In the genomic region with DNA sequence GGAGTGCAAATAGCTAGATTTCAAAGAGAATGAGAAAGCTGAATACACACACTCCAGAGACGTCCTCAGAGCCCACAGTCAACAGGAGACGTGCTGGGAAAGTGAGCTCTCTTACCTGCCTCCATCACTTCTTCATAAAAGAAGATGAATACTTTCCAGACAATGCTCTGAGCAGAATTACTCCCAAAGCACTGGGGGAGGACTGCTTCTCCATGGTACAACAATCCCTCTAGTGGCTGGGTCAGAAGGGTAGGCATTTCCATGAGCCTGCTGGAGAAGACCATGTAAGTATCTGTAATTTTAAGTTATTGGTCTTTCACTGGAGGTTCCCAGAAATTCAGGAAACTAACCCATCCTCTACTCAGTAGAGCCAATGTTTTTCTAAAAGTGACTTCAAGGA, we compare ENCODE assay signal across 10 cellular contexts.
DNase-seq lines count a peak whose midpoint lies in the region; ATAC-seq, FAIRE-seq and TF ChIP-seq lines count a peak whose summit lies in the region.
"Had no signal": no experiment of that assay in that cellular context is flagged by ENCODE, and none has a peak within 500 bp of the region (broad histone marks: within the 10 kb centered on the region; RNA-seq: fewer than 3 reads in every experiment).

No MANE protein-coding gene starts in this region.

- no peak overlapping the region for H3K23ac ChIP-seq in IMR-90 (ENCODE audit: low read depth, low read length)

- peak overlapping the region; percentile 57 for H2BK20ac ChIP-seq in IMR-90 (ENCODE audit: low read depth, low read length)

- no peaks in the 10 kb centered on the region for H3K36me3 Mint-ChIP-seq in astrocyte (ENCODE audit: low read depth, unreplicated experiment)
- H3K36me3 Mint-ChIP-seq in activated CD4-positive, alpha-beta T cell treated with anti-CD3 and anti-CD28 coated beads, Interleukin-2, amount 10 ng/mL, durations not matched to agents 7 days and 5 days (ENCODE audit: low read depth) = no peaks in the 10 kb centered on the region

- H3K9me3 ChIP-seq in IMR-90 (ENCODE audit: control insufficient read depth, insufficient read depth, low read length) (no peaks in the 10 kb centered on the region), astrocyte (ENCODE audit: insufficient read depth, low read depth, low read length) (no peaks in the 10 kb centered on the region)

- CTCF ChIA-PET in IMR-90 (lab: Yijun Ruan, JAX) = interaction anchor here (1.0 kb wide), 1 partner anchor 9 kb away, joined by 3 read pairs; no protein-coding TSS in a partner anchor
- CTCF ChIA-PET in activated CD4-positive, alpha-beta T cell treated with anti-CD3 and anti-CD28 coated beads, Interleukin-2, amount 10 ng/mL, durations not matched to agents 7 days and 5 days (lab: Charles Lee) = no interaction called here

- H2AK5ac ChIP-seq in IMR-90 (ENCODE audit: low read depth, low read length) = 0 out of 2 replicates have a peak overlapping the region, but pooled peaks have one; percentile 43

- H3K4me3 Mint-ChIP-seq in astrocyte (ENCODE audit: unreplicated experiment) = no peak overlapping the region
- no peak overlapping the region for H3K4me3 Mint-ChIP-seq in activated CD4-positive, alpha-beta T cell treated with anti-CD3 and anti-CD28 coated beads, Interleukin-2, amount 10 ng/mL, durations not matched to agents 7 days and 5 days
- H3K4me3 Mint-ChIP-seq: dendritic cell treated with granulocyte-macrophage colony-stimulating factor and Interleukin-4, amounts not matched to agents 40 ng/mL and 50 ng/mL, for 4 days had no signal

- H3K4me2 ChIP-seq in IMR-90 (ENCODE audit: low read depth, low read length) = no peak overlapping the region
- H3K4me2 ChIP-seq in astrocyte (ENCODE audit: low read length) = no peak overlapping the region

- no peaks in the 10 kb centered on the region for H3K79me1 ChIP-seq in IMR-90 (ENCODE audit: low read depth in 1 of 2, low read length in 2 of 2)

- no peaks in the 10 kb centered on the region for H3K4me1 Mint-ChIP-seq in astrocyte (ENCODE audit: low read depth, unreplicated experiment)
- no peaks in the 10 kb centered on the region for H3K4me1 Mint-ChIP-seq in activated CD4-positive, alpha-beta T cell treated with anti-CD3 and anti-CD28 coated beads, Interleukin-2, amount 10 ng/mL, durations not matched to agents 7 days and 5 days

- no peak overlapping the region for H3K56ac ChIP-seq in IMR-90 (ENCODE audit: extremely low read depth, insufficient read depth, low read length)

- TF ChIP-seq POLR2A in IMR-90 (IDR thresholded peaks at IDR 0.05; ENCODE audit: low read depth, low read length) = no peak

- H3K27me3 ChIP-seq in IMR-90 (ENCODE audit: control insufficient read depth, insufficient read depth, low read length) (no peaks in the 10 kb centered on the region), astrocyte (ENCODE audit: insufficient read depth, low read length) (no peaks in the 10 kb centered on the region)

- peak; percentile 63 for FAIRE-seq in astrocyte (lab: Jason Lieb, UNC)

- H3K4ac ChIP-seq in IMR-90 (ENCODE audit: low read depth, low read length) = no peak overlapping the region

- H2AFZ ChIP-seq in IMR-90 (replicated peaks; ENCODE audit: low read length, poor library complexity) (peak overlapping the region; percentile 3), astrocyte (ENCODE audit: low read depth, low read length) (no peak overlapping the region)

- peaks cover 3% of the 10 kb centered on the region for H3K9me3 Mint-ChIP-seq in astrocyte (ENCODE audit: unreplicated experiment)
- H3K9me3 Mint-ChIP-seq in activated CD4-positive, alpha-beta T cell treated with anti-CD3 and anti-CD28 coated beads, Interleukin-2, amount 10 ng/mL, durations not matched to agents 7 days and 5 days = no peaks in the 10 kb centered on the region

- no peak overlapping the region for H4K8ac ChIP-seq in IMR-90 (ENCODE audit: low read depth in 2 of 2, low read length in 2 of 2)

- peak; percentile 56 for TF ChIP-seq CTCF in IMR-90 (conservative IDR thresholded peaks at IDR 0.05; ENCODE audit: low read depth, low read length)
- peak; percentile 37 for TF ChIP-seq CTCF in astrocyte (IDR thresholded peaks at IDR 0.05; ENCODE audit: insufficient read depth, low read depth, low read length)

- no peak overlapping the region for H3K4me3 ChIP-seq in IMR-90 (ENCODE audit: insufficient read depth, low read depth, low read length)
- no peak overlapping the region for H3K4me3 ChIP-seq in astrocyte (ENCODE audit: insufficient read depth, low read depth, low read length)

- intact Hi-C loops in IMR-90 (cut with micrococcal nuclease) = no loop called here

- no peaks in the 10 kb centered on the region for H4K20me1 ChIP-seq in IMR-90 (ENCODE audit: insufficient read depth, low read length)
- no peaks in the 10 kb centered on the region for H4K20me1 ChIP-seq in astrocyte (ENCODE audit: insufficient read depth, low read length)

- H3K9me1 ChIP-seq in IMR-90 (ENCODE audit: insufficient read depth, low read length) = no peaks in the 10 kb centered on the region

- H3K36me3 ChIP-seq in IMR-90 (ENCODE audit: control insufficient read depth, insufficient read depth, low read length) (no peaks in the 10 kb centered on the region), astrocyte (ENCODE audit: insufficient read depth, low read length) (no peaks in the 10 kb centered on the region)

- H2BK120ac ChIP-seq in IMR-90 (ENCODE audit: low read depth, low read length) = 0 out of 2 replicates have a peak overlapping the region, but pooled peaks have one; percentile 2

- no peak overlapping the region for H4K91ac ChIP-seq in IMR-90 (ENCODE audit: insufficient read depth, low read depth, low read length)

- POLR2A ChIA-PET in IMR-90 (lab: Charles Lee; ENCODE audit: unreplicated experiment) = no interaction called here
- POLR2A ChIA-PET in activated CD4-positive, alpha-beta T cell treated with anti-CD3 and anti-CD28 coated beads, Interleukin-2, amount 10 ng/mL, durations not matched to agents 7 days and 5 days (lab: Charles Lee) = interaction anchor here (0.6 kb wide), 1 partner anchor 973 kb away, joined by 4 read pairs; no protein-coding TSS in a partner anchor

- no peak overlapping the region for H3K27ac ChIP-seq in IMR-90 (ENCODE audit: insufficient read depth, low read length)
- H3K27ac ChIP-seq in astrocyte (ENCODE audit: low read depth, low read length) = no peak overlapping the region

- H2BK15ac ChIP-seq in IMR-90 (ENCODE audit: low read depth, low read length) = peak overlapping the region; percentile 57; the same call in 1 of the 3 replicates

- DNase-seq in AG20443 (ENCODE audit: low spot score) (peak; percentile 50), IMR-90 (peak; percentile 67), astrocyte (ENCODE audit: low read depth) (peak; percentile 33), kidney tubule cell (ENCODE audit: low spot score) (peak; percentile 53), DMS79 treated with DMSO at 0.1 percent for 48 hours (lab: John Stamatoyannopoulos, UW) (no peak), NOMO-1 (lab: John Stamatoyannopoulos, UW; ENCODE audit: unreplicated experiment in 2 of 2) (no peak)
- DNase-seq in activated CD4-positive, alpha-beta T cell treated with anti-CD3 and anti-CD28 coated beads, Interleukin-2, amount 10 ng/mL, durations not matched to agents 7 days and 5 days = no peak
- DNase-seq: KBM-7 had no signal

- no peak overlapping the region for H3K9ac ChIP-seq in IMR-90 (ENCODE audit: low read depth, low read length)
- H3K9ac ChIP-seq in astrocyte (ENCODE audit: low read length) = no peak overlapping the region

- H3K18ac ChIP-seq in IMR-90 (ENCODE audit: low read depth, low read length) = no peak overlapping the region

- dilution Hi-C loops in IMR-90 (cut with HindIII; ENCODE audit: low sequenced_read_pairs, unreplicated experiment) = no loop called here

- H3K79me2 ChIP-seq in astrocyte (ENCODE audit: insufficient read depth, low read length) = no peaks in the 10 kb centered on the region

- peak; percentile 65 for TF ChIP-seq RAD21 in IMR-90 (IDR thresholded peaks at IDR 0.05; ENCODE audit: low read length)

- no peak overlapping the region for H3K27ac Mint-ChIP-seq in astrocyte (ENCODE audit: unreplicated experiment)
- H3K27ac Mint-ChIP-seq in activated CD4-positive, alpha-beta T cell treated with anti-CD3 and anti-CD28 coated beads, Interleukin-2, amount 10 ng/mL, durations not matched to agents 7 days and 5 days = no peak overlapping the region
- H3K27ac Mint-ChIP-seq: dendritic cell treated with granulocyte-macrophage colony-stimulating factor and Interleukin-4, amounts not matched to agents 40 ng/mL and 50 ng/mL, for 4 days had no signal

- no peak overlapping the region for H2BK5ac ChIP-seq in IMR-90 (ENCODE audit: low read depth, low read length, poor library complexity, severe bottlenecking)

- H3K14ac ChIP-seq in IMR-90 (replicated peaks; ENCODE audit: low read depth, low read length) = no peak overlapping the region

- ATAC-seq in IMR-90 (ENCODE audit: low read depth) = peak; percentile 82
- ATAC-seq in GM18517 (IDR thresholded peaks at IDR 0.05; ENCODE audit: unreplicated experiment) = no peak

- no peak overlapping the region for H4K5ac ChIP-seq in IMR-90 (ENCODE audit: low read depth, low read length)

- no peaks in the 10 kb centered on the region for H3K27me3 Mint-ChIP-seq in astrocyte (ENCODE audit: low read depth, unreplicated experiment)
- peaks cover 4% of the 10 kb centered on the region for H3K27me3 Mint-ChIP-seq in activated CD4-positive, alpha-beta T cell treated with anti-CD3 and anti-CD28 coated beads, Interleukin-2, amount 10 ng/mL, durations not matched to agents 7 days and 5 days

- H3K4me1 ChIP-seq in IMR-90 (ENCODE audit: control insufficient read depth, insufficient read depth, low read length) (no peaks in the 10 kb centered on the region), astrocyte (ENCODE audit: insufficient read depth, low read length) (no peaks in the 10 kb centered on the region)

- H2AK9ac ChIP-seq in IMR-90 (replicated peaks; ENCODE audit: low read depth, low read length, poor library complexity) = no peak overlapping the region

- no CpG with 5 or more reads among the region's 2 CpGs for WGBS in IMR-90 (ENCODE audit: extremely low coverage in 2 of 2, insufficient read length in 1 of 2), 2 experiments

- in situ Hi-C loops in IMR-90 (cut with MboI; ENCODE audit: low sequenced_read_pairs) = no loop called here

- no TSS peak for BruUV-seq in IMR-90 (replicated peaks; lab: Mats Ljungman, UMichigan)

TF ChIP-seq in IMR-90, 13 proteins besides CTCF, POLR2A, EP300 and RAD21 (continues in another document):
- TF ChIP-seq MXI1 (IDR thresholded peaks at IDR 0.05; ENCODE audit: borderline replicate concordance, low read depth, low read length) (no peak), SMC3 (IDR thresholded peaks at IDR 0.05; ENCODE audit: low read depth, low read length) (no peak; the same call in 1 of the 2 replicates)
- TF ChIP-seq, protein P1, sequence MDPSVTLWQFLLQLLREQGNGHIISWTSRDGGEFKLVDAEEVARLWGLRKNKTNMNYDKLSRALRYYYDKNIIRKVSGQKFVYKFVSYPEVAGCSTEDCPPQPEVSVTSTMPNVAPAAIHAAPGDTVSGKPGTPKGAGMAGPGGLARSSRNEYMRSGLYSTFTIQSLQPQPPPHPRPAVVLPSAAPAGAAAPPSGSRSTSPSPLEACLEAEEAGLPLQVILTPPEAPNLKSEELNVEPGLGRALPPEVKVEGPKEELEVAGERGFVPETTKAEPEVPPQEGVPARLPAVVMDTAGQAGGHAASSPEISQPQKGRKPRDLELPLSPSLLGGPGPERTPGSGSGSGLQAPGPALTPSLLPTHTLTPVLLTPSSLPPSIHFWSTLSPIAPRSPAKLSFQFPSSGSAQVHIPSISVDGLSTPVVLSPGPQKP (IDR thresholded peaks at IDR 0.05; ENCODE audit: borderline replicate concordance, low read depth, low read length) = no peak

Comparison
In these comparisons a context has a peak if more than half of its experiments do, and no peak if none do; other contexts are left out.
1. DNase-seq: peak in AG20443 (single experiment), IMR-90 (single experiment), astrocyte (single experiment) and kidney tubule cell (single experiment); none in DMS79 treated with DMSO at 0.1 percent for 48 hours (single experiment), activated CD4-positive, alpha-beta T cell treated with anti-CD3 and anti-CD28 coated beads, Interleukin-2, amount 10 ng/mL, durations not matched to agents 7 days and 5 days (single experiment) and NOMO-1 (0 of 2).